Comparison of ENCODE assay signal across 8 cellular contexts in genomic region chr10:79196470-79197461, GRCh38.
DNase-seq lines count a peak whose midpoint lies in the region; ATAC-seq and TF ChIP-seq lines count a peak whose summit lies in the region.

No MANE protein-coding gene starts in this region.

- WGBS in right lobe of liver (ENCODE audit: insufficient coverage, low coverage, low lambda C conversion rate, missing lambda C conversion rate), result 80% methylated on average over 5 of the region's 18 CpGs

- intact Hi-C loops in right lobe of liver (cut with DNase I), result loop anchor here (10.0 kb wide), 4 partner anchors 102 to 212 kb away; partner anchors contain the start of gene ZMIZ1 (in 1 of the 2)

- peak; percentile 88 to 98 (median 96) for TF ChIP-seq CTCF in right lobe of liver (IDR thresholded peaks at IDR 0.05)

- no peaks in the 10 kb centered on the region for H3K36me3 ChIP-seq in right lobe of liver

- H3K9me3 ChIP-seq in right lobe of liver, result no peaks in the 10 kb centered on the region

- H3K4me1 ChIP-seq in right lobe of liver, result peaks cover 0 to 12% (median 4%) of the 10 kb centered on the region in 4 donors

- no peak overlapping the region for H3K4me3 ChIP-seq in right lobe of liver

- no peak for TF ChIP-seq POLR2A in right lobe of liver (IDR thresholded peaks at IDR 0.05)

- ATAC-seq in GM19351 (IDR thresholded peaks at IDR 0.05; ENCODE audit: unreplicated experiment) (peak; percentile 58), right lobe of liver (peak; percentile 60 to 67 (median 64))

- peak; percentile 17 to 26 for DNase-seq in AML-193 (lab: John Stamatoyannopoulos, UW)
- DNase-seq in NCI-H1092 (lab: John Stamatoyannopoulos, UW), result peak; percentile 54
- DNase-seq in activated CD4-positive, alpha-beta T cell treated with anti-CD3 and anti-CD28 coated beads for 1 hour, result peak; percentile 54
- DNase-seq in caudate nucleus (lab: John Stamatoyannopoulos, UW), result peak in 31 of 61 donors; percentile 14 to 62 (median 39)
- DNase-seq in right lobe of liver, result peak; percentile 80 to 84 (median 82)
- peak; percentile 38 to 76 (median 70) for DNase-seq in stimulated activated CD4-positive, alpha-beta T cell treated with anti-CD3 and anti-CD28 coated beads, TNF-alpha, amount 100 ng/mL, for 48 hours (ENCODE audit: low read depth in 3 of 3)
- no peak for DNase-seq in DMS79 treated with DMSO at 0.1 percent for 48 hours (lab: John Stamatoyannopoulos, UW)

- H3K27me3 ChIP-seq in right lobe of liver, result no peaks in the 10 kb centered on the region

- no peak overlapping the region for H3K27ac ChIP-seq in caudate nucleus (ENCODE audit: low read depth, low read length)
- H3K27ac ChIP-seq in right lobe of liver, result no peak overlapping the region
